In genomic region chr10:96301616-96302015, GRCh38 we compare ENCODE assay signal across 38 cellular contexts. TPM values are rescaled to one million over a fixed set of nuclear protein-coding genes. Genes with fewer than 3 reads are reported as not detected.
"Had no signal": no experiment of that assay in that cellular context is flagged by ENCODE, and none has a peak within 500 bp of the region (broad histone marks: within the 10 kb centered on the region; RNA-seq: fewer than 3 reads in every experiment).

No MANE protein-coding gene starts in this region.

- H3K4me3 ChIP-seq: gastrocnemius medialis, psoas muscle, sigmoid colon, transverse colon had no signal

- H3K36me3 ChIP-seq: gastrocnemius medialis, sigmoid colon, transverse colon had no signal

- H3K27me3 ChIP-seq: sigmoid colon had no signal

- H3K27ac ChIP-seq: gastrocnemius medialis, parathyroid adenoma, psoas muscle, sigmoid colon, transverse colon, VCaP had no signal

- H3K9ac ChIP-seq: parathyroid adenoma had no signal

- H3K4me1 ChIP-seq: gastrocnemius medialis, psoas muscle, sigmoid colon, transverse colon had no signal

- FAIRE-seq: astrocyte, small intestine, TTC549 had no signal

- DNase-seq: activated CD4-positive, alpha-beta T cell treated with anti-CD3 and anti-CD28 coated beads for 48 hours; activated CD4-positive, alpha-beta T cell treated with anti-CD3 and anti-CD28 coated beads, Interleukin-2, amount 50 U/mL, for 48 hours; activated CD8-positive, alpha-beta memory T cell treated with anti-CD3 and anti-CD28 coated beads, Interleukin-2, amount 50 U/mL, for 4 hours; activated gamma-delta T cell treated with Interleukin-2 at 50 U/mL for 16 hours; activated naive CD4-positive, alpha-beta T cell treated with anti-CD3 and anti-CD28 coated beads, Interleukin-2, amount 50 U/mL, for 16 hours; activated T-cell treated with anti-CD3 and anti-CD28 coated beads, Interleukin-2, amount 50 U/mL, for 24 hours; amniotic stem cell; caudate nucleus; cortex of kidney; effector memory CD8-positive, alpha-beta T cell; erythroblast; gastrocnemius medialis; glutamatergic neuron; islet precursor cell; left ventricle myocardium superior; mammary epithelial cell; midbrain; naive thymus-derived CD8-positive, alpha-beta T cell; occipital lobe; psoas muscle; sigmoid colon; small intestine; stimulated activated CD4-positive, alpha-beta T cell treated with anti-CD3 and anti-CD28 coated beads, Interleukin-1b, Interleukin-23, amount 100 ng/mL, for 48 hours; stimulated activated CD4-positive, alpha-beta T cell treated with anti-CD3 and anti-CD28 coated beads, Interleukin-4, amount 100 ng/mL, for 4 hours; stimulated activated CD8-positive, alpha-beta memory T cell treated with anti-CD3 and anti-CD28 coated beads, Interleukin-4, amount 100 ng/mL, for 48 hours; stimulated activated naive CD4-positive, alpha-beta T cell; T-helper 9 cell; transverse colon had no signal

- H3K9me3 ChIP-seq: gastrocnemius medialis, psoas muscle, sigmoid colon, transverse colon had no signal

RNA-seq across cellular contexts. Expression of gene DNTT, which starts 2.6 kb away (rescaled TPM):
- total RNA-seq: activated CD8-positive, alpha-beta memory T cell treated with anti-CD3 and anti-CD28 coated beads for 36 hours; activated T-helper 17 cell treated with anti-CD3 and anti-CD28 coated beads, Interleukin-2, amount 50 U/mL, for 72 hours; astrocyte; chondrocyte; gastrocnemius medialis; left ventricle myocardium superior; mammary epithelial cell; naive thymus-derived CD8-positive, alpha-beta T cell; neural crest cell; occipital lobe; psoas muscle; sigmoid colon; temporal lobe; transverse colon; urinary bladder had no signal
- polyA plus RNA-seq: mammary epithelial cell; naive thymus-derived CD8-positive, alpha-beta T cell; sigmoid colon; small intestine; urinary bladder had no signal

RNA-seq across cellular contexts. Expression of gene BLNK, which starts 30.2 kb away (rescaled TPM):
- total RNA-seq: activated CD8-positive, alpha-beta memory T cell treated with anti-CD3 and anti-CD28 coated beads for 36 hours; activated T-helper 17 cell treated with anti-CD3 and anti-CD28 coated beads, Interleukin-2, amount 50 U/mL, for 72 hours; astrocyte; chondrocyte; neural crest cell had no signal

RNA-seq across cellular contexts. Expression of gene OPALIN, which starts 57.2 kb away (rescaled TPM):
- total RNA-seq: activated CD8-positive, alpha-beta memory T cell treated with anti-CD3 and anti-CD28 coated beads for 36 hours; activated T-helper 17 cell treated with anti-CD3 and anti-CD28 coated beads, Interleukin-2, amount 50 U/mL, for 72 hours; astrocyte; chondrocyte; gastrocnemius medialis; left ventricle myocardium superior; mammary epithelial cell; naive thymus-derived CD8-positive, alpha-beta T cell; neural crest cell; occipital lobe; psoas muscle; sigmoid colon; temporal lobe; transverse colon; urinary bladder had no signal
- polyA plus RNA-seq: mammary epithelial cell; naive thymus-derived CD8-positive, alpha-beta T cell; sigmoid colon; small intestine; urinary bladder had no signal
